ENCODE assay signal across 24 cellular contexts in genomic region chr1:63466759-63467158, GRCh38. TPM values are rescaled to one million over a fixed set of nuclear protein-coding genes. Genes with fewer than 3 reads are reported as not detected.
DNase-seq lines count a peak whose midpoint lies in the region; ATAC-seq, FAIRE-seq and TF ChIP-seq lines count a peak whose summit lies in the region.
"Had no signal": no experiment of that assay in that cellular context is flagged by ENCODE, and none has a peak within 500 bp of the region (broad histone marks: within the 10 kb centered on the region; RNA-seq: fewer than 3 reads in every experiment).

No MANE protein-coding gene starts in this region.

- POLR2A ChIA-PET in GM12878 (lab: Charles Lee), result interaction anchor here (0.6 kb wide), 1 partner anchor 9 kb away, joined by 3 read pairs; no protein-coding TSS in a partner anchor

- DNase-seq in left ventricle myocardium inferior (no peak), cardiac septum (ENCODE audit: low spot score) (no peak), LNCaP clone FGC (ENCODE audit: low read depth) (no peak), GM12878 (ENCODE audit: low read depth, low spot score) (no peak), osteoblast (ENCODE audit: insufficient read length, low spot score, missing footprints) (no peak), mucosa of descending colon (no peak)
- DNase-seq: activated CD8-positive, alpha-beta memory T cell treated with anti-CD3 and anti-CD28 coated beads for 24 hours; activated naive CD4-positive, alpha-beta T cell treated with anti-CD3 and anti-CD28 coated beads, Interleukin-2, amount 10 ng/mL, durations not matched to agents 7 days and 5 days; activated T-cell treated with anti-CD3 and anti-CD28 coated beads, Interleukin-2, amount 50 U/mL, for 48 hours; anterior cingulate cortex; CD4-positive, alpha-beta T cell; central memory CD4-positive, alpha-beta T cell; DMS79; dorsolateral prefrontal cortex; NCI-H1436; NCI-H2171 treated with DMSO at 0.1 percent for 48 hours; NCI-H69; OCI-M1; stimulated activated CD4-positive, alpha-beta T cell treated with anti-CD3 and anti-CD28 coated beads, Interleukin-2, amount 100 ng/mL, for 48 hours; stimulated activated naive CD4-positive, alpha-beta T cell treated with Interleukin-2 at 50 U/mL for 16 hours; thyroid gland had no signal

- SMC1A ChIA-PET in GM12878 (lab: Charles Lee; ENCODE audit: uncharacterized antibody, unreplicated experiment), result no interaction called here

- H3K79me2 ChIP-seq in GM12878 (ENCODE audit: control insufficient read depth, insufficient read depth, low read length) (no peaks in the 10 kb centered on the region), osteoblast (ENCODE audit: insufficient read depth, low read length) (no peaks in the 10 kb centered on the region)

- intact Hi-C loops in left ventricle myocardium inferior (cut with micrococcal nuclease) (no loop called here), cardiac septum (cut with DNase I) (no loop called here), GM12878 (cut with micrococcal nuclease; ENCODE audit: unreplicated experiment) (no loop called here), mucosa of descending colon (cut with DNase I, micrococcal nuclease) (no loop called here)

- no peak overlapping the region for H3K4me2 ChIP-seq in GM12878 (ENCODE audit: control insufficient read depth, insufficient read depth)
- no peak overlapping the region for H3K4me2 ChIP-seq in osteoblast (ENCODE audit: insufficient read depth, low read length)

- no peak overlapping the region for H3K4me3 ChIP-seq in left ventricle myocardium inferior
- H3K4me3 ChIP-seq in LNCaP clone FGC (ENCODE audit: low read depth, low read length), result no peak overlapping the region
- H3K4me3 ChIP-seq in GM12878, result no peak overlapping the region
- no peak overlapping the region for H3K4me3 ChIP-seq in osteoblast (ENCODE audit: insufficient read depth, low read length)
- no peak overlapping the region for H3K4me3 ChIP-seq in mucosa of descending colon
- H3K4me3 ChIP-seq: dorsolateral prefrontal cortex, thyroid gland had no signal

- CTCF ChIA-PET in GM12878 (lab: Yijun Ruan, JAX), result interaction anchor here (0.8 to 0.9 kb wide), 2 partner anchors 14 to 92 kb away, joined by 3 read pairs; no protein-coding TSS in a partner anchor

- WGBS in GM12878 (ENCODE audit: insufficient coverage, insufficient replicate concordance, low lambda C conversion rate, missing lambda C conversion rate), result 98% methylated on average over 3 of the region's 3 CpGs

- H3K9me3 ChIP-seq in left ventricle myocardium inferior (replicated peaks) (peaks cover 14% of the 10 kb centered on the region), GM12878 (replicated peaks; ENCODE audit: control insufficient read depth, insufficient read depth, low read length) (no peaks in the 10 kb centered on the region; the same call in 1 of the 3 replicates), osteoblast (ENCODE audit: low read depth, low read length) (peaks cover under 1% of the 10 kb centered on the region), mucosa of descending colon (peaks cover 5% of the 10 kb centered on the region)
- H3K9me3 ChIP-seq: thyroid gland had no signal

- no peak for FAIRE-seq in GM12878 (lab: Jason Lieb, UNC)

- TF ChIP-seq POLR2A in GM12878 (IDR thresholded peaks at IDR 0.05; ENCODE audit: low read depth, low read length), result no peak

- H3K4me1 ChIP-seq in left ventricle myocardium inferior (no peaks in the 10 kb centered on the region), GM12878 (ENCODE audit: control insufficient read depth, insufficient read depth, low read length) (no peaks in the 10 kb centered on the region), osteoblast (ENCODE audit: insufficient read depth, low read length) (no peaks in the 10 kb centered on the region), mucosa of descending colon (ENCODE audit: low read depth) (no peaks in the 10 kb centered on the region)
- H3K4me1 ChIP-seq: thyroid gland had no signal

- no peak overlapping the region for H3K27ac ChIP-seq in left ventricle myocardium inferior (replicated peaks)
- H3K27ac ChIP-seq in GM12878 (ENCODE audit: control insufficient read depth, insufficient read depth), result no peak overlapping the region
- no peak overlapping the region for H3K27ac ChIP-seq in osteoblast (ENCODE audit: low read depth, low read length)
- H3K27ac ChIP-seq: dorsolateral prefrontal cortex, thyroid gland had no signal

- peak; percentile 52 for TF ChIP-seq CTCF in left ventricle myocardium inferior (IDR thresholded peaks at IDR 0.05; ENCODE audit: borderline replicate concordance)
- peak; percentile 10; the same call in 1 of the 2 replicates for TF ChIP-seq CTCF in LNCaP clone FGC (IDR thresholded peaks at IDR 0.05; ENCODE audit: control insufficient read depth, extremely low read depth, insufficient read depth)
- no peak; a peak in 1 of 6 replicates for TF ChIP-seq CTCF in GM12878 (IDR thresholded peaks at IDR 0.05 in 2 of 3, conservative IDR thresholded peaks at IDR 0.05 in 1 of 3; ENCODE audit: control insufficient read depth in 2 of 3, extremely low read depth in 1 of 3, insufficient read depth in 1 of 3, low read depth in 3 of 3, low read length in 3 of 3)
- peak; percentile 7 for TF ChIP-seq CTCF in osteoblast (IDR thresholded peaks at IDR 0.05; ENCODE audit: extremely low read depth, low read depth, low read length)
- no peak for TF ChIP-seq CTCF in mucosa of descending colon (IDR thresholded peaks at IDR 0.05)

- no peak overlapping the region for H3K9ac ChIP-seq in GM12878 (ENCODE audit: control insufficient read depth, insufficient read depth, low read length)

- RAD21 ChIA-PET in GM12878 (lab: Charles Lee; ENCODE audit: unreplicated experiment), result no interaction called here

- BruUV-seq in GM12878 (replicated peaks; lab: Mats Ljungman, UMichigan), result no TSS peak

- no peaks in the 10 kb centered on the region for H4K20me1 ChIP-seq in GM12878 (ENCODE audit: control insufficient read depth, insufficient read depth)
- no peaks in the 10 kb centered on the region for H4K20me1 ChIP-seq in osteoblast (ENCODE audit: insufficient read depth, low read length)

- no peak for TF ChIP-seq EP300 in GM12878 (IDR thresholded peaks at IDR 0.05; ENCODE audit: borderline replicate concordance in 1 of 2, control insufficient read depth in 1 of 2, low read depth in 2 of 2, low read length in 2 of 2)

- H2AFZ ChIP-seq in GM12878 (ENCODE audit: control insufficient read depth, low read depth, low read length) (no peak overlapping the region), osteoblast (ENCODE audit: low read length) (no peak overlapping the region)

- ATAC-seq in GM12878 (peak; percentile 38; the same call in 1 of the 3 replicates), GM19455 (IDR thresholded peaks at IDR 0.05; ENCODE audit: unreplicated experiment) (no peak), mucosa of descending colon (no peak), HG03097 (IDR thresholded peaks at IDR 0.05; ENCODE audit: low FRiP score, unreplicated experiment) (no peak)
- ATAC-seq: left lobe of liver had no signal

- H3K36me3 ChIP-seq in left ventricle myocardium inferior (peaks cover 6% of the 10 kb centered on the region), GM12878 (ENCODE audit: control insufficient read depth in 2 of 2, insufficient read depth in 2 of 2, low read length in 1 of 2) (no peaks in the 10 kb centered on the region), osteoblast (ENCODE audit: insufficient read depth, low read length) (no peaks in the 10 kb centered on the region), mucosa of descending colon (ENCODE audit: low read depth) (no peaks in the 10 kb centered on the region)
- H3K36me3 ChIP-seq: thyroid gland had no signal

- no peaks in the 10 kb centered on the region for H3K27me3 ChIP-seq in left ventricle myocardium inferior (ENCODE audit: low read depth)
- no peaks in the 10 kb centered on the region for H3K27me3 ChIP-seq in GM12878 (replicated peaks in 1 of 2; ENCODE audit: control insufficient read depth in 2 of 2, insufficient read depth in 2 of 2, low read length in 1 of 2)
- H3K27me3 ChIP-seq in osteoblast (ENCODE audit: insufficient read depth, low read length), result no peaks in the 10 kb centered on the region
- H3K27me3 ChIP-seq: dorsolateral prefrontal cortex, thyroid gland had no signal

- in situ Hi-C loops in GM12878 (cut with MboI), result no loop called here

- no peak for TF ChIP-seq RAD21 in GM12878 (IDR thresholded peaks at IDR 0.05; ENCODE audit: insufficient read depth, low read depth, low read length)

RNA-seq across cellular contexts. Expression of gene ITGB3BP, which starts 56.3 kb away (rescaled TPM):
- 10.9 TPM for total RNA-seq in left ventricle myocardium inferior
- total RNA-seq in cardiac septum, result 11.1 TPM
- 166 and 174 TPM in 2 replicates for total RNA-seq in GM12878 (2013; cell fraction: nucleolus; rRNA removed)
- 53.3 and 64.7 TPM in 2 replicates for total RNA-seq in GM12878 (2014; rRNA removed)
- 61.4 and 63.2 TPM in 2 replicates for total RNA-seq in GM12878 (2014; rRNA removed; fragmentation: Illumina TruSeq; extraction: Trizol)
- 38.9 and 39.2 TPM in 2 replicates for total RNA-seq in GM12878 (2021)
- 22.2 TPM for polyA plus RNA-seq in GM12878 (2011; ENCODE audit: low read depth)
- polyA plus RNA-seq in GM12878 (2011; rRNA removed), result 66.2 and 112 TPM in 2 replicates
- polyA plus RNA-seq in GM12878 (2011; cell fraction: cytosol; rRNA removed), result 16.5 and 18.9 TPM in 2 replicates
- polyA plus RNA-seq in GM12878 (2011; cell fraction: nucleus; rRNA removed), result 30.9 TPM in 2 replicates
- 50.2 and 51.8 TPM in 2 replicates for polyA plus RNA-seq in GM12878 (2012)
- 84.4 and 105 TPM in 2 replicates for polyA plus RNA-seq in GM12878 (2014; fragmentation: Illumina TruSeq; extraction: Trizol)
- polyA plus RNA-seq in GM12878 (2014; fragmentation: Nextera tagmentation; extraction: Ambion mirVana), result 10 to 100 TPM; 82.4 to 86.2 TPM
- polyA plus RNA-seq in GM12878 (2014; rRNA removed), result 27.5 and 39.2 TPM in 2 replicates
- polyA plus RNA-seq in GM12878 (2016; fragmentation: Nextera tagmentation; extraction: Ambion mirVana), result 10 to 100 TPM; 57.6 to 62.3 TPM
- polyA minus RNA-seq in GM12878 (2011; rRNA and poly(A)+ RNA removed), result 11.5 and 12.7 TPM in 2 replicates
- 7.5 and 11.4 TPM in 2 replicates for polyA minus RNA-seq in GM12878 (2011; cell fraction: cytosol; rRNA and poly(A)+ RNA removed)
- polyA minus RNA-seq in GM12878 (2011; cell fraction: nucleus; rRNA and poly(A)+ RNA removed), result 20.1 and 26.8 TPM in 2 replicates
- total RNA-seq in osteoblast, result 10.5 and 13.3 TPM in 2 replicates
- total RNA-seq in mucosa of descending colon, result 10 to 100 TPM; 11.8 to 16.8 (median 12.9) TPM

RNA-seq across cellular contexts. Expression of gene EFCAB7, which starts 56.6 kb away (rescaled TPM):
- total RNA-seq in left ventricle myocardium inferior (8.9 TPM), cardiac septum (4.5 TPM), GM12878 (2014; rRNA removed) (5.4 and 7.0 TPM in 2 replicates), GM12878 (2014; rRNA removed; fragmentation: Illumina TruSeq; extraction: Trizol) (8.1 and 9.2 TPM in 2 replicates), GM12878 (2021) (3.7 and 5.7 TPM in 2 replicates), osteoblast (11.9 and 13.6 TPM in 2 replicates), mucosa of descending colon (1 to 10 TPM; 3.9 to 5.2 (median 4.9) TPM)
- 27.9 and 32.2 TPM in 2 replicates for total RNA-seq in GM12878 (2013; cell fraction: nucleolus; rRNA removed)
- polyA plus RNA-seq in GM12878 (2011; ENCODE audit: low read depth), result 2.6 TPM
- polyA plus RNA-seq in GM12878 (2011; rRNA removed) (5.2 and 9.7 TPM in 2 replicates), GM12878 (2014; fragmentation: Illumina TruSeq; extraction: Trizol) (9.8 and 10.5 TPM in 2 replicates), GM12878 (2014; fragmentation: Nextera tagmentation; extraction: Ambion mirVana) (1 to 10 TPM; 5.1 to 5.7 TPM), GM12878 (2014; rRNA removed) (3.6 and 4.4 TPM in 2 replicates), GM12878 (2016; fragmentation: Nextera tagmentation; extraction: Ambion mirVana) (1 to 10 TPM; 7.2 to 7.5 TPM)
- polyA plus RNA-seq in GM12878 (2011; cell fraction: cytosol; rRNA removed), result 1.2 and 2.1 TPM in 2 replicates
- polyA plus RNA-seq in GM12878 (2011; cell fraction: nucleus; rRNA removed), result 4.7 and 5.6 TPM in 2 replicates
- 4.0 and 5.3 TPM in 2 replicates for polyA plus RNA-seq in GM12878 (2012)
- 2.4 and 2.9 TPM in 2 replicates for polyA minus RNA-seq in GM12878 (2011; rRNA and poly(A)+ RNA removed)
- 2.7 and 4.7 TPM in 2 replicates for polyA minus RNA-seq in GM12878 (2011; cell fraction: cytosol; rRNA and poly(A)+ RNA removed)
- polyA minus RNA-seq in GM12878 (2011; cell fraction: nucleus; rRNA and poly(A)+ RNA removed), result 3.9 and 4.5 TPM in 2 replicates

Comparison
In these comparisons a context has a peak if more than half of its experiments do, and no peak if none do; other contexts are left out.
1. CTCF ChIP-seq: peak in left ventricle myocardium inferior (single experiment), LNCaP clone FGC (single experiment) and osteoblast (single experiment); none in GM12878 (0 of 3) and mucosa of descending colon (single experiment).